ENCODE assay signal across 17 cellular contexts in the genomic region with DNA sequence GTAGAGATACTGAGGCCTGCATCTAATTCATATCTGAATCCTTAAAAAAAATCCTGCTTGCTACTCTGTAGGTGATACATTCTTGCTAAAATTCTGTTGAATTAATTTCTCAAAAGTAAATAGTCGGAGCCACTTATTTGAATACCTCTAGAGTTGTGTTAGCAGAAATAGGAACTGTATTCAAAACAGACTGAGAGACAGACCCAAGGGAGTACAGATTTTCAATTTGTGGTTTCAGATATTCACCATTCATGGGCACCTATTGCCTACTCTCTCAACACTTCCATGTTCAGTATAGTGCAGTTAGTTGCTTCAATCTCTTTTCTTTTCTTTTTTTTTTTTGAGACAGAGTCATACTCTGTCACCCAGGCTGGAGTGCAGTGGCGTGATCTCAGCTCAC. TPM values are rescaled to one million over a fixed set of nuclear protein-coding genes. Genes with fewer than 3 reads are reported as not detected.
DNase-seq lines count a peak whose midpoint lies in the region; ATAC-seq, FAIRE-seq and TF ChIP-seq lines count a peak whose summit lies in the region.
"Had no signal": no experiment of that assay in that cellular context is flagged by ENCODE, and none has a peak within 500 bp of the region (broad histone marks: within the 10 kb centered on the region; RNA-seq: fewer than 3 reads in every experiment).

No MANE protein-coding gene starts in this region.

- peak overlapping the region; percentile 49 for H3K4me2 ChIP-seq in OCI-LY7 (ENCODE audit: low read length)
- no peak overlapping the region for H3K4me2 ChIP-seq in HepG2 (ENCODE audit: low read depth, low read length)

- TF ChIP-seq CTCF in OCI-LY7 (conservative IDR thresholded peaks at IDR 0.05; ENCODE audit: low read length) (no peak), HepG2 (CRISPR knock-in tag; IDR thresholded peaks at IDR 0.05) (no peak)

- TF ChIP-seq RAD21 in HepG2 (CRISPR knock-in tag; IDR thresholded peaks at IDR 0.05) = no peak

- H3K4me3 ChIP-seq in OCI-LY7 (ENCODE audit: low read depth, low read length, poor library complexity, severe bottlenecking) (no peak overlapping the region), HepG2 (replicated peaks in 1 of 3; ENCODE audit: insufficient read depth in 1 of 3, low read depth in 2 of 3, low read length in 3 of 3) (no peak overlapping the region)
- H3K4me3 ChIP-seq: esophagus squamous epithelium, MG63, transverse colon had no signal

- WGBS in HepG2 (ENCODE audit: low lambda C conversion rate) = 99% methylated on average over 2 of the region's 2 CpGs

- TF ChIP-seq EP300 in HepG2 (IDR thresholded peaks at IDR 0.05; ENCODE audit: low read depth in 2 of 2, low read length in 2 of 2) (no peak), HepG2 (CRISPR knock-in tag; IDR thresholded peaks at IDR 0.05; ENCODE audit: borderline replicate concordance) (no peak)

- in situ Hi-C loops in HepG2 (cut with HindIII; ENCODE audit: extremely low pct_ligation_motif_present, low pct_unique_long_range_greater_than_20kb) = loop anchor here (25.0 kb wide), 2 partner anchors 984 to 1234 kb away; no protein-coding TSS in a partner anchor

- CTCF ChIA-PET in OCI-LY7 (lab: Charles Lee; ENCODE audit: unreplicated experiment) (no interaction called here), HepG2 (lab: Yijun Ruan, JAX; ENCODE audit: low intra/inter-chr PET ratio, low total read pairs) (no interaction called here)

- H3K27ac ChIP-seq in OCI-LY7 (ENCODE audit: low read depth, low read length, poor library complexity, severe bottlenecking) (no peak overlapping the region), HepG2 (ENCODE audit: extremely low read length, insufficient read depth, low read length) (no peak overlapping the region)
- H3K27ac ChIP-seq: esophagus squamous epithelium, transverse colon had no signal

- TF ChIP-seq POLR2A in HepG2 (IDR thresholded peaks at IDR 0.05; ENCODE audit: insufficient read depth in 1 of 2, low read depth in 2 of 2, low read length in 2 of 2) = no peak

- H3K9me2 ChIP-seq in OCI-LY7 (ENCODE audit: insufficient read depth, low read length) = no peaks in the 10 kb centered on the region

- H3K36me3 ChIP-seq in OCI-LY7 (ENCODE audit: insufficient read depth, low read length) = no peaks in the 10 kb centered on the region
- H3K36me3 ChIP-seq in HepG2 (replicated peaks in 1 of 2; ENCODE audit: control insufficient read depth in 1 of 2, insufficient read depth in 2 of 2, low read length in 2 of 2) = no peaks in the 10 kb centered on the region
- H3K36me3 ChIP-seq: esophagus squamous epithelium, MG63, transverse colon had no signal

- no peaks in the 10 kb centered on the region for H3K79me2 ChIP-seq in OCI-LY7 (ENCODE audit: insufficient read depth, low read depth, low read length)
- H3K79me2 ChIP-seq in HepG2 (ENCODE audit: insufficient read depth, low read length) = no peaks in the 10 kb centered on the region

- H3K9me3 ChIP-seq in OCI-LY7 (ENCODE audit: low read length) = no peaks in the 10 kb centered on the region
- H3K9me3 ChIP-seq in HepG2 (ENCODE audit: low read length) = no peaks in the 10 kb centered on the region
- H3K9me3 ChIP-seq: esophagus squamous epithelium, MG63, transverse colon had no signal

- no peak overlapping the region for H2AFZ ChIP-seq in OCI-LY7 (ENCODE audit: low read length)
- no peak overlapping the region for H2AFZ ChIP-seq in HepG2 (ENCODE audit: low read length)

- FAIRE-seq in HepG2 (lab: Jason Lieb, UNC) = no peak

- peak; percentile 87 for ATAC-seq in GM18868 (IDR thresholded peaks at IDR 0.05; ENCODE audit: unreplicated experiment)
- ATAC-seq in GM21576 (IDR thresholded peaks at IDR 0.05; ENCODE audit: unreplicated experiment) = peak; percentile 93
- ATAC-seq in HG03103 (IDR thresholded peaks at IDR 0.05; ENCODE audit: low read depth, unreplicated experiment) = peak; percentile 87
- no peak for ATAC-seq in HepG2
- ATAC-seq: sciatic nerve had no signal

- H4K20me1 ChIP-seq in OCI-LY7 (ENCODE audit: insufficient read depth, low read length) (no peaks in the 10 kb centered on the region), HepG2 (ENCODE audit: insufficient read depth, low read length) (no peaks in the 10 kb centered on the region)

- BruUV-seq in OCI-LY7 (replicated peaks; lab: Mats Ljungman, UMichigan) (no TSS peak), HepG2 (replicated peaks; lab: Mats Ljungman, UMichigan) (no TSS peak)

- no peak overlapping the region for H3K9ac ChIP-seq in HepG2 (ENCODE audit: insufficient read depth, low read depth, low read length)

- DNase-seq in OCI-LY7 (ENCODE audit: low spot score) = peak; percentile 41
- no peak for DNase-seq in NCI-H748 treated with DMSO at 0.1 percent for 48 hours (lab: John Stamatoyannopoulos, UW)
- DNase-seq in HepG2 (ENCODE audit: low spot score) = no peak
- DNase-seq in SHP77 treated with DMSO at 0.1 percent for 48 hours (lab: John Stamatoyannopoulos, UW) = no peak
- DNase-seq in SKM-1 treated with dmso at 0.1 percent for 144 hours (lab: John Stamatoyannopoulos, UW; ENCODE audit: unreplicated experiment) = no peak
- DNase-seq: activated CD4-positive, alpha-beta T cell treated with anti-CD3 and anti-CD28 coated beads, Interleukin-2, amount 10 ng/mL, durations not matched to agents 24 days and 14 days; CD4-positive, alpha-beta memory T cell; esophagus squamous epithelium; HFFc6; MG63; NCI-H510A treated with DMSO at 0.1 percent for 48 hours; transverse colon had no signal

- H3K4me1 ChIP-seq in OCI-LY7 (ENCODE audit: insufficient read depth, low read length, poor library complexity, severe bottlenecking) = peaks cover 27% of the 10 kb centered on the region
- peaks cover 38% of the 10 kb centered on the region for H3K4me1 ChIP-seq in HepG2 (ENCODE audit: insufficient read depth, low read length)

- POLR2A ChIA-PET in OCI-LY7 (lab: Charles Lee) (interaction anchor here (1.0 kb wide), 1 partner anchor 9 kb away, joined by 4 read pairs; no protein-coding TSS in a partner anchor), HepG2 (lab: Yijun Ruan, JAX) (no interaction called here)

- intact Hi-C loops in OCI-LY7 (cut with micrococcal nuclease; ENCODE audit: unreplicated experiment) (no loop called here), HepG2 (cut with micrococcal nuclease; ENCODE audit: unreplicated experiment) (no loop called here)

- H3K27me3 ChIP-seq in HepG2 (ENCODE audit: control insufficient read depth in 1 of 2, insufficient read depth in 2 of 2, low read length in 2 of 2) = no peaks in the 10 kb centered on the region
- H3K27me3 ChIP-seq: MG63, transverse colon had no signal

TF ChIP-seq in HepG2, 621 proteins besides CTCF, POLR2A, EP300 and RAD21:
- TF ChIP-seq MXD4 (CRISPR knock-in tag; IDR thresholded peaks at IDR 0.05) = no peak
- no peak for TF ChIP-seq PHF8 (CRISPR knock-in tag; IDR thresholded peaks at IDR 0.05)
- no peak for TF ChIP-seq ELF4 (CRISPR knock-in tag; IDR thresholded peaks at IDR 0.05; ENCODE audit: borderline replicate concordance)
- no peak for TF ChIP-seq ZNF878 (CRISPR knock-in tag; IDR thresholded peaks at IDR 0.05)
- no peak for TF ChIP-seq CREB3 (CRISPR knock-in tag; IDR thresholded peaks at IDR 0.05)
- TF ChIP-seq ZC3H13 (CRISPR knock-in tag; IDR thresholded peaks at IDR 0.05) = no peak

RNA-seq across cellular contexts. Expression of gene CTLA4, which starts 46.6 kb away (rescaled TPM):
- not detected in 2 replicates for total RNA-seq in OCI-LY7 (2014; rRNA removed; shearing (Covaris generic))
- not detected in 2 replicates for total RNA-seq in OCI-LY7 (2022)
- total RNA-seq in HepG2 (2016; rRNA removed; fragmentation: Illumina TruSeq; extraction: Trizol) = not detected in 2 replicates
- not detected in 2 replicates for total RNA-seq in HepG2 (2016; cell fraction: cytosol; rRNA removed; fragmentation: Illumina TruSeq; extraction: Trizol; ENCODE audit: low read depth)
- 0.04 TPM in 1 of 2 replicates, not detected in the other for total RNA-seq in HepG2 (2016; cell fraction: insoluble cytoplasmic fraction; rRNA removed; fragmentation: Illumina TruSeq; extraction: Trizol)
- total RNA-seq in HepG2 (2016; cell fraction: membrane; rRNA removed; fragmentation: Illumina TruSeq; extraction: Trizol) = not detected in 2 replicates
- not detected in 2 replicates for total RNA-seq in HepG2 (2016; cell fraction: nucleus; rRNA removed; fragmentation: Illumina TruSeq; extraction: Trizol)
- polyA plus RNA-seq in HepG2 (2011; rRNA removed) = 0.16 TPM in 1 of 2 replicates, not detected in the other
- not detected in 2 replicates for polyA plus RNA-seq in HepG2 (2011; cell fraction: cytosol; rRNA removed)
- polyA plus RNA-seq in HepG2 (2011; cell fraction: nucleus; rRNA removed) = 0.32 and 0.40 TPM in 2 replicates
- 0.15 TPM in 1 of 2 replicates, not detected in the other for polyA plus RNA-seq in HepG2 (2012)
- polyA plus RNA-seq in HepG2 (2016; cell fraction: cytosol; fragmentation: Illumina TruSeq; extraction: Trizol; ENCODE audit: low read depth) = not detected in 2 replicates
- 0.14 TPM in 1 of 2 replicates, not detected in the other for polyA plus RNA-seq in HepG2 (2016; cell fraction: insoluble cytoplasmic fraction; fragmentation: Illumina TruSeq; extraction: Trizol; ENCODE audit: low read depth)
- not detected in 2 replicates for polyA plus RNA-seq in HepG2 (2016; cell fraction: membrane; fragmentation: Illumina TruSeq; extraction: Trizol; ENCODE audit: low read depth)
- polyA plus RNA-seq in HepG2 (2016; cell fraction: nucleus; fragmentation: Illumina TruSeq; extraction: Trizol; ENCODE audit: insufficient read depth, low read depth) = 0.31 TPM in 1 of 2 replicates, not detected in the other
- polyA minus RNA-seq in HepG2 (2011; rRNA and poly(A)+ RNA removed; ENCODE audit: low replicate concordance) = not detected in 2 replicates
- not detected in 2 replicates for polyA minus RNA-seq in HepG2 (2011; cell fraction: cytosol; rRNA and poly(A)+ RNA removed)
- polyA minus RNA-seq in HepG2 (2011; cell fraction: nucleus; rRNA and poly(A)+ RNA removed) = not detected in 2 replicates
- total RNA-seq: HFFc6, myocyte had no signal
